24 cellular contexts compared by ENCODE assay signal in genomic region chr1:86699186-86699585, GRCh38.
"Had no signal": no experiment of that assay in that cellular context is flagged by ENCODE, and none has a peak within 500 bp of the region (broad histone marks: within the 10 kb centered on the region; RNA-seq: fewer than 3 reads in every experiment).

No MANE protein-coding gene starts in this region.

- H3K4me3 ChIP-seq: breast epithelium, heart left ventricle, ovary, sigmoid colon, suprapubic skin, tibial artery had no signal

- H3K27ac ChIP-seq: breast epithelium, heart left ventricle, ovary, sigmoid colon, suprapubic skin, tibial artery had no signal

- H3K27me3 ChIP-seq: breast epithelium, heart left ventricle, ovary, sigmoid colon, suprapubic skin, tibial artery had no signal

- DNase-seq: activated CD4-positive, alpha-beta T cell treated with anti-CD3 and anti-CD28 coated beads for 1 hour; activated CD4-positive, alpha-beta T cell treated with anti-CD3 and anti-CD28 coated beads, Interleukin-2, amount 10 ng/mL, durations not matched to agents 7 days and 5 days; activated CD8-positive, alpha-beta memory T cell treated with anti-CD3 and anti-CD28 coated beads, Interleukin-2, amount 10 ng/mL, durations not matched to agents 7 days and 5 days; activated CD8-positive, alpha-beta T cell treated with anti-CD3 and anti-CD28 coated beads for 36 hours; activated naive CD4-positive, alpha-beta T cell; activated T-cell treated with anti-CD3 and anti-CD28 coated beads, Interleukin-2, amount 50 U/mL, for 48 hours; central memory CD4-positive, alpha-beta T cell; endodermal cell; foreskin fibroblast; heart left ventricle; midbrain; naive thymus-derived CD4-positive, alpha-beta T cell; ovary; sigmoid colon; small intestine; stimulated activated CD4-positive, alpha-beta T cell treated with anti-CD3 and anti-CD28 coated beads, Interleukin-15, amount 100 ng/mL, for 24 hours; stimulated activated CD4-positive, alpha-beta T cell treated with anti-CD3 and anti-CD28 coated beads, Interleukin-2, amount 100 ng/mL, for 24 hours; stimulated activated naive CD4-positive, alpha-beta T cell; tibial artery had no signal

- H3K36me3 ChIP-seq: breast epithelium, heart left ventricle, ovary, sigmoid colon, suprapubic skin, tibial artery had no signal

- H3K4me1 ChIP-seq: breast epithelium had no signal

- ATAC-seq: activated CD8-positive, alpha-beta memory T cell treated with anti-CD3 and anti-CD28 coated beads, Interleukin-2, amount 10 ng/mL, durations not matched to agents 7 days and 5 days; activated CD8-positive, alpha-beta T cell treated with anti-CD3 and anti-CD28 coated beads for 36 hours; activated naive CD4-positive, alpha-beta T cell treated with anti-CD3 and anti-CD28 coated beads, Interleukin-2, amount 50 U/mL, for 72 hours; esophagus mucosa; heart left ventricle; naive thymus-derived CD4-positive, alpha-beta T cell; WTC11 had no signal

- H3K9me3 ChIP-seq: breast epithelium, heart left ventricle, ovary, sigmoid colon, suprapubic skin, tibial artery had no signal
